Comparison of ENCODE assay signal across 15 cellular contexts in genomic region chr17:1697681-1698080, GRCh38.
"Had no signal": no experiment of that assay in that cellular context is flagged by ENCODE, and none has a peak within 500 bp of the region (broad histone marks: within the 10 kb centered on the region; RNA-seq: fewer than 3 reads in every experiment).

No MANE protein-coding gene starts in this region.

- H3K27me3 ChIP-seq: brain microvascular endothelial cell, heart left ventricle, pancreas, uterus had no signal

- ATAC-seq: heart left ventricle; pancreas; stimulated activated effector memory CD8-positive, alpha-beta T cell treated with anti-CD3 and anti-CD28 coated beads, Interleukin-12 subunit alpha, Interleukin-12 subunit beta, amount 100 ng/mL, for 72 hours had no signal

- DNase-seq: activated CD4-positive, alpha-beta T cell treated with anti-CD3 and anti-CD28 coated beads, Interleukin-2, amount 10 ng/mL, durations not matched to agents 7 days and 5 days; activated CD8-positive, alpha-beta memory T cell treated with anti-CD3 and anti-CD28 coated beads for 24 hours; activated naive CD8-positive, alpha-beta T cell treated with anti-CD3 and anti-CD28 coated beads for 36 hours; amygdala; brain microvascular endothelial cell; cortex of kidney; effector CD8-positive, alpha-beta T cell; foreskin fibroblast; heart left ventricle; immature natural killer cell; midbrain; pancreas; SW 1271; uterus had no signal

- H3K4me3 ChIP-seq: heart left ventricle, pancreas, uterus had no signal

- H3K4me1 ChIP-seq: heart left ventricle, pancreas, uterus had no signal

- H3K9me3 ChIP-seq: heart left ventricle, pancreas, uterus had no signal

- H3K36me3 ChIP-seq: brain microvascular endothelial cell, heart left ventricle, pancreas, uterus had no signal

- H3K27ac ChIP-seq: brain microvascular endothelial cell, heart left ventricle, pancreas, uterus had no signal
